ENCODE assay signal across 8 cellular contexts in the genomic region with DNA sequence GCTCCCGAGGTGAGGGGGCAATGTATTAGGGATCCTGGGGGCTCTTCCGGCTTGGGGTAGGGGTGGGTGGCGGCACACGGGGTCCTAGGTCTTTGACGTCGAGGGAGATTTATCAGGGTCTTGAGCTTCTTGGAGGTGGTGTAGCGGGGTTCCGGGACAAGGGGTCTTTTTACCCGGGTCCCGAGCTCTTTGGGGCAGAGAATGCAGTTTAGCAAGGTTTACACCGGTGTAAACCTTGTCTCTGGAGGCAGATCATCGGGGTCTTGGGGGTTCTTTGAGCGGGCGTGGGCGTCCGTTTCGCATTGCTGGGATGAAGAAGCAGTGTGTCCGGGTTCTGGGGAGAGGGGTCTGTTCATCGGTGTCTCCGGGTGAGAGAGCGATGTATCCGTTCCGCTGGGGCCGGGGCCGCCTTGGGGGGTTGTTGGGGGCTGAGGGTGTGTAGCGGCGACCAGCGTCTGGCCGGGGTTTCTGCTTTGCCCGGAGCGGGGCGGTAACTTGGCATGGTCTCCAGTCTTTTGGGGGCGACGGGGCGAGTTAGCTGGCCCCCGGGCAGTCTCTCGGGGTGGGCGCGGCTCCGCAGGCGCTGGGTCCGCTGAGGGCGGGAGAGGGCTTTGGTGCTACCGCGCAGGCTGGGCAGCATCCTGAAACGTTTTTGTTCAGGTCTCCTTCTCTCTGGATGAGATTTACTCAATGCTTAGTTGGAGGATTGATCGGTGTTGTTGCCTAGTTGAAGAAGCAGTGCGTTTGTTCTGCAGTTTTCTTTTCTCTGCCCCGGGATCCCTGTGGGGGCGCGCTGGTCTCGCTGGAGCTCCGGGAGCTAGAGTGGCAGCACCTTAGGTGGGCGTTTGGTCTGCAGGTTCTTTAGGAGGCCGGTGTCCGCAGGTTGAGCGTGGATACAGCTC. TPM values are rescaled to one million over a fixed set of nuclear protein-coding genes. Genes with fewer than 3 reads are reported as not detected.
A peak's percentile ranks its signal among the peaks of the same experiment; 100 is the strongest.
DNase-seq lines count a peak whose midpoint lies in the region; ATAC-seq and TF ChIP-seq lines count a peak whose summit lies in the region.

No MANE protein-coding gene starts in this region.

- H3K27me3 ChIP-seq in Peyer's patch, result no peaks in the 10 kb centered on the region

- peak overlapping the region; percentile 87 for H3K4me3 ChIP-seq in AG04449 (ENCODE audit: low read depth, low read length)
- peak overlapping the region; percentile 80 to 87 (median 86) for H3K4me3 ChIP-seq in Peyer's patch

- H3K36me3 Mint-ChIP-seq in activated naive CD8-positive, alpha-beta T cell, result no peaks in the 10 kb centered on the region

- H3K36me3 ChIP-seq in Peyer's patch, result no peaks in the 10 kb centered on the region

- no peaks in the 10 kb centered on the region for H3K27me3 Mint-ChIP-seq in activated naive CD8-positive, alpha-beta T cell

- TF ChIP-seq POLR2A in Peyer's patch (IDR thresholded peaks at IDR 0.05), result no peak

- CTCF ChIA-PET in AG04449 (lab: Yijun Ruan, JAX), result interaction anchor here (0.7 to 1.2 kb wide), 8 partner anchors 13 to 301 kb away, joined by 3 read pairs; no protein-coding TSS in a partner anchor

- peaks cover 16% of the 10 kb centered on the region for H3K4me1 Mint-ChIP-seq in activated naive CD8-positive, alpha-beta T cell (ENCODE audit: low read depth)

- in situ Hi-C loops in GM13977 (cut with MboI; ENCODE audit: low pct_unique_long_range_greater_than_20kb, low sequenced_read_pairs, unreplicated experiment), result no loop called here

- peak overlapping the region; percentile 77 to 87 (median 82) for H3K27ac ChIP-seq in Peyer's patch

- DNase-seq in AG04449 (ENCODE audit: low read depth, low spot score) (no peak), GM13977 (ENCODE audit: low spot score) (peak; percentile 45), Peyer's patch (peak; percentile 20 to 67 (median 66)), head of caudate nucleus (peak; percentile 62 to 89 (median 78)), nucleus accumbens (lab: John Stamatoyannopoulos, UW) (peak in 46 of 56 donors; percentile 19 to 78 (median 51)), GDM1 (lab: John Stamatoyannopoulos, UW) (no peak)

- peak overlapping the region; percentile 97 for H3K4me3 Mint-ChIP-seq in activated naive CD8-positive, alpha-beta T cell

- H3K9me3 Mint-ChIP-seq in activated naive CD8-positive, alpha-beta T cell (ENCODE audit: low read depth), result no peaks in the 10 kb centered on the region

- intact Hi-C loops in head of caudate nucleus (cut with DNase I), result no loop called here

- peak overlapping the region; percentile 84 for H3K27ac Mint-ChIP-seq in activated naive CD8-positive, alpha-beta T cell

- POLR2A ChIA-PET in AG04449 (lab: Yijun Ruan, JAX), result interaction anchor here (1.2 to 1.5 kb wide), 3 partner anchors 34 to 291 kb away, joined by 4 to 6 read pairs (median 6); partner anchors contain the start of gene RPLP1

- no peaks in the 10 kb centered on the region for H3K9me3 ChIP-seq in Peyer's patch

- no peak for ATAC-seq in HG02678 (IDR thresholded peaks at IDR 0.05; ENCODE audit: unreplicated experiment)

- peaks cover 0 to 8% (median 3%) of the 10 kb centered on the region in 4 donors for H3K4me1 ChIP-seq in Peyer's patch

- TF ChIP-seq CTCF in AG04449 (IDR thresholded peaks at IDR 0.05; ENCODE audit: insufficient read depth, low read length, missing control alignments) (peak; percentile 33), GM13977 (IDR thresholded peaks at IDR 0.05; ENCODE audit: extremely low read depth, insufficient read depth, missing control alignments) (no peak), Peyer's patch (IDR thresholded peaks at IDR 0.05) (peak in 1 of 6 experiments; percentile 8)

RNA-seq across cellular contexts. Expression of gene GLCE, which starts 0.8 kb away (rescaled TPM):
- total RNA-seq in Peyer's patch, result 10 to 100 TPM; 33.8 to 50.7 (median 43.8) TPM

Comparison
In these comparisons a context has a peak if more than half of its experiments do, and no peak if none do; other contexts are left out.
1. DNase-seq: peak in GM13977 (single experiment), Peyer's patch (3 of 3), head of caudate nucleus (42 of 42) and nucleus accumbens (46 of 56); none in AG04449 (single experiment) and GDM1 (single experiment).